Comparison of ENCODE assay signal across 10 cellular contexts in the genomic region with DNA sequence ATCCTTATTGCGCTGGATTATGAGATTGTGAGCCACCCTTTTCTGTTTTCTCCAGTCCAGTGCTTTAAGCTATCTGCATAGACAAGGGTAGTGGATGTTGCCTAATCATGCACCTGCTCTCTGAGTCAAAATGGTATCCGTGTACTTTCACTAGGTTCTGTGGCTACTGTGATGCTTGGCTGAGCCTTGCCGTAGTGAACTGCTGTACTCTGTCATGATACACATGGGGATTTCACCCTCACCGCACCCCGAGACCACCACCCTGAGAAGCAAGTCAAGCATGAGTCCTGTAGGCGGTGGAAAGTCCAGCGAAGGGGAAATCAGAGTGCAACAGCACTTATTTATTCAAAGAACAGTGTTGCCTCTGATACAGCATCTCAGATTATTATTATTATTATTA. TPM values are rescaled to one million over a fixed set of nuclear protein-coding genes. Genes with fewer than 3 reads are reported as not detected.
DNase-seq lines count a peak whose midpoint lies in the region; ATAC-seq, FAIRE-seq and TF ChIP-seq lines count a peak whose summit lies in the region.
"Had no signal": no experiment of that assay in that cellular context is flagged by ENCODE, and none has a peak within 500 bp of the region (broad histone marks: within the 10 kb centered on the region; RNA-seq: fewer than 3 reads in every experiment).

No MANE protein-coding gene starts in this region.

- no peak for TF ChIP-seq CTCF in bronchial epithelial cell (IDR thresholded peaks at IDR 0.05; ENCODE audit: insufficient read depth, low read length, severe bottlenecking)

- ATAC-seq in GM18498 (IDR thresholded peaks at IDR 0.05; ENCODE audit: unreplicated experiment) (peak; percentile 99), GM19455 (IDR thresholded peaks at IDR 0.05; ENCODE audit: unreplicated experiment) (peak; percentile 100), HG03108 (IDR thresholded peaks at IDR 0.05; ENCODE audit: unreplicated experiment) (peak; percentile 100)

- no peaks in the 10 kb centered on the region for H3K27me3 ChIP-seq in bronchial epithelial cell (ENCODE audit: control insufficient read depth, insufficient read depth, low read length)

- DNase-seq in bronchial epithelial cell (ENCODE audit: low read depth) = no peak
- DNase-seq in SIG-M5 (lab: John Stamatoyannopoulos, UW) = no peak
- DNase-seq in G401 (ENCODE audit: low spot score) = no peak
- DNase-seq in ureter (ENCODE audit: low spot score) = no peak
- no peak for DNase-seq in amygdala (lab: John Stamatoyannopoulos, UW)
- DNase-seq: NCI-H1436 treated with DMSO at 0.1 percent for 48 hours had no signal

- no peak overlapping the region for H3K4me3 ChIP-seq in bronchial epithelial cell (ENCODE audit: low read depth, low read length)

- in situ Hi-C loops in G401 (cut with HindIII; ENCODE audit: low sequenced_read_pairs) = no loop called here

- FAIRE-seq in bronchial epithelial cell (lab: Jason Lieb, UNC) = peak; percentile 89

- no peaks in the 10 kb centered on the region for H3K36me3 ChIP-seq in bronchial epithelial cell (ENCODE audit: control insufficient read depth, insufficient read depth, low read length)

RNA-seq across cellular contexts. Expression of gene ARHGAP25, which starts 55.0 kb away (rescaled TPM):
- total RNA-seq in bronchial epithelial cell (0.77 and 0.79 TPM in 2 replicates), ureter (14.7 TPM)
- not detected in 2 replicates for total RNA-seq in G401 (2014; rRNA removed; shearing (Covaris generic))
- total RNA-seq: epithelial cell of proximal tubule had no signal
